8 cellular contexts compared by ENCODE assay signal in the genomic region with DNA sequence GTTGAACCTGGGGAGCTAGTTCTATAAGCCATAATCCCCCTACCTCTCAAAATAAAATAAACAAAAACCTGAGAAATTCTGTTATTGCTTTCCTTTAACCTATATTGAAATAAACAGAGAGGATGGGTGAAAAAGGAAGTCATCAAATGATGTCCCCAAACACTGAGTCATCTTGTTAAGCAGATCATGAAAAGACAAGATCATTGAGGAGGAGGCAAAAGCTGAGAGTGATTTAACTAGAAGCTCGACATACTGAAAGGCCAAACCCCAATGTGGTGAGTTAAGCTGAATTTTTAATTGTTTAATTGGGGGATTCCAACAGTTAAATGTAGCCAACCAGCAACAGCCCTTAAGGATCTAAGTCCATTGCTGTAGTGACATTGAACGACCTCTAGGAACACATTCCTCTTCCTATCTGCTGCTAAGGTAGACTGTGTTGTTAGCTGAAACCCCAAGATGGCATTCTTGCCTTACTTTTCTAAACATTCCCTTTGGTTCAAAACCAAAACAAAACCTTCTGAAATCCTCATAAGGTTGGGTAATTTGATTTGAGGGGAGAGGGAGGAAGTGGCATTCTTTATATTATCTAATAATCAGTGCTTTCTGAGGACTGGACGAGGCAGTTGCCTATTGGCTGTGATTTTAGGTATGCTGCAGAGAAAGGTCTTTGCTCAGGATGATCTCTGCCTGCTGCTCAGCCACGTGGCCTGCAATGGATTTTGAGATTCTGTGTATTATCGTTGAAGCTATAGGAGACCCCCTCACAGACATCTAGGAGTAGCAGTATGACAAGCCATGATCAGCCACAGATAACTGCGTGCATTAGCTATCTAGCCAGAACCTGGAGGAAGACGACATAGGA.
DNase-seq lines count a peak whose midpoint lies in the region; ATAC-seq and TF ChIP-seq lines count a peak whose summit lies in the region.

No MANE protein-coding gene starts in this region.

- H3K27me3 Mint-ChIP-seq in chondrocyte (ENCODE audit: low read depth), result peaks cover 34% of the 10 kb centered on the region

- H3K4me1 Mint-ChIP-seq in chondrocyte (ENCODE audit: low read depth), result no peaks in the 10 kb centered on the region

- no peak overlapping the region for H3K4me3 Mint-ChIP-seq in chondrocyte (ENCODE audit: unreplicated experiment)

- H3K36me3 Mint-ChIP-seq in chondrocyte (ENCODE audit: low read depth), result no peaks in the 10 kb centered on the region

- peak; percentile 70 to 81 for ATAC-seq in activated CD4-positive, CD25-positive, alpha-beta regulatory T cell treated with anti-CD3 and anti-CD28 coated beads, Interleukin-2, amount 50 U/mL, for 24 hours
- ATAC-seq in HG02884 (IDR thresholded peaks at IDR 0.05; ENCODE audit: unreplicated experiment), result no peak

- no peaks in the 10 kb centered on the region for H3K9me3 Mint-ChIP-seq in chondrocyte (ENCODE audit: low read depth)

- peak; percentile 35 for TF ChIP-seq CTCF in chondrocyte (IDR thresholded peaks at IDR 0.05)

- H3K27ac Mint-ChIP-seq in chondrocyte (ENCODE audit: unreplicated experiment), result no peak overlapping the region

- DNase-seq in activated CD4-positive, CD25-positive, alpha-beta regulatory T cell treated with anti-CD3 and anti-CD28 coated beads, Interleukin-2, amount 50 U/mL, for 72 hours, result no peak
- peak; percentile 29 to 77 for DNase-seq in NCI-H524 (lab: John Stamatoyannopoulos, UW)
- no peak for DNase-seq in chondrocyte (ENCODE audit: low spot score)
- peak; percentile 29 for DNase-seq in pons (ENCODE audit: low spot score)
- no peak for DNase-seq in effector CD8-positive, alpha-beta T cell (lab: John Stamatoyannopoulos, UW)
- DNase-seq in stimulated activated CD4-positive, alpha-beta T cell treated with anti-CD3 and anti-CD28 coated beads, Interleukin-4, amount 100 ng/mL, for 24 hours, result no peak

Comparison
In these comparisons a context has a peak if more than half of its experiments do, and no peak if none do; other contexts are left out.
1. DNase-seq: peak in NCI-H524 (2 of 2) and pons (single experiment); none in activated CD4-positive, CD25-positive, alpha-beta regulatory T cell treated with anti-CD3 and anti-CD28 coated beads, Interleukin-2, amount 50 U/mL, for 72 hours (single experiment), chondrocyte (single experiment), effector CD8-positive, alpha-beta T cell (single experiment) and stimulated activated CD4-positive, alpha-beta T cell treated with anti-CD3 and anti-CD28 coated beads, Interleukin-4, amount 100 ng/mL, for 24 hours (single experiment).